34 cellular contexts compared by ENCODE assay signal in the genomic region with DNA sequence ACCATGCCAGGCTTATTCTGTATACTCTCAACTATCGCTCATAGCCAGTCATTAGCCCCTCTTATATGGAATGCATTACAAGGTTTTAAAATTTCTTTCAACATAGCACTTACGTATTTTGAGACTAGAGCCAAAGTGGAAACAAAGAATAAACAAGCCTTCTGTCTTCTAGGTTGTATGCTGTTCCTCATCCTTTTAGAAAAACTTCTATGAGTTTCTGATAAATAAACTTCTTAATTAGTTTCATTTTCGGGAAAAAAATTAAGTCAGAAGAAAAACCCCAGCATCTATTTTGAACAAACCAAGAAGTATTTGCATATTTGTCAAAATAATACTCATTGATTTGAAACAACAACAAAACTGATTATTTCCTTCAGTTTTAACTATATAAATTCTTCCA.
"Had no signal": no experiment of that assay in that cellular context is flagged by ENCODE, and none has a peak within 500 bp of the region (broad histone marks: within the 10 kb centered on the region; RNA-seq: fewer than 3 reads in every experiment).

No MANE protein-coding gene starts in this region.

- H3K79me2 ChIP-seq: parathyroid adenoma had no signal

- H3K27ac ChIP-seq: brain microvascular endothelial cell, coronary artery, dorsolateral prefrontal cortex, gastrocnemius medialis, left lung, lower lobe of right lung, neural progenitor cell, parathyroid adenoma, right atrium auricular region, suprapubic skin, tibial artery, upper lobe of right lung, WERI-Rb-1 had no signal

- H3K4me1 ChIP-seq: gastrocnemius medialis, left lung, lower lobe of right lung, neural progenitor cell, parathyroid adenoma, right atrium auricular region, suprapubic skin, tibial artery, upper lobe of right lung had no signal

- H3K36me3 ChIP-seq: brain microvascular endothelial cell, gastrocnemius medialis, left lung, lower lobe of right lung, neural progenitor cell, right atrium auricular region, suprapubic skin, tibial artery, upper lobe of right lung, WERI-Rb-1 had no signal

- H3K4me2 ChIP-seq: neural progenitor cell, smooth muscle cell had no signal

- H3K4me3 ChIP-seq: coronary artery, dorsolateral prefrontal cortex, gastrocnemius medialis, left lung, lower lobe of right lung, neural progenitor cell, right atrium auricular region, smooth muscle cell, suprapubic skin, tibial artery, upper lobe of right lung had no signal

- H3K9ac ChIP-seq: neural progenitor cell, parathyroid adenoma had no signal

- DNase-seq: activated CD4-positive, alpha-beta memory T cell treated with anti-CD3 and anti-CD28 coated beads for 36 hours; activated CD4-positive, alpha-beta T cell treated with anti-CD3 and anti-CD28 coated beads, Interleukin-2, amount 10 ng/mL, durations not matched to agents 24 days and 14 days; activated CD8-positive, alpha-beta memory T cell treated with anti-CD3 and anti-CD28 coated beads, Interleukin-2, amount 50 U/mL, for 4 hours; activated gamma-delta T cell; activated naive CD4-positive, alpha-beta T cell treated with anti-CD3 and anti-CD28 coated beads, Interleukin-2, amount 10 ng/mL, durations not matched to agents 7 days and 5 days; activated naive CD8-positive, alpha-beta T cell treated with anti-CD3 and anti-CD28 coated beads, Interleukin-2, amount 10 ng/mL, durations not matched to agents 7 days and 5 days; activated T-cell treated with anti-CD3 and anti-CD28 coated beads, Interleukin-2, amount 50 U/mL, for 1 hour; brain microvascular endothelial cell; dorsolateral prefrontal cortex; effector memory CD4-positive, alpha-beta T cell; gastrocnemius medialis; glutamatergic neuron; left lung; lower lobe of right lung; mesenchymal stem cell; natural killer cell; occipital lobe; stimulated activated CD4-positive, alpha-beta T cell treated with anti-CD3 and anti-CD28 coated beads, Interleukin-1b, Interleukin-23, amount 100 ng/mL, for 48 hours; stimulated activated CD4-positive, alpha-beta T cell treated with anti-CD3 and anti-CD28 coated beads, Interleukin-4, amount 100 ng/mL, for 4 hours; stimulated activated CD8-positive, alpha-beta memory T cell treated with anti-CD3 and anti-CD28 coated beads, Interleukin-4, amount 100 ng/mL, for 48 hours; stimulated activated naive CD4-positive, alpha-beta T cell; tibial artery; upper lobe of right lung; WERI-Rb-1 had no signal

- H3K9me3 ChIP-seq: gastrocnemius medialis, left lung, lower lobe of right lung, right atrium auricular region, suprapubic skin, tibial artery, upper lobe of right lung had no signal

- ATAC-seq: activated CD4-positive, CD25-positive, alpha-beta regulatory T cell treated with anti-CD3 and anti-CD28 coated beads, Interleukin-2, amount 50 U/mL, for 24 hours; gastrocnemius medialis; left lung; lower lobe of right lung; natural killer cell; upper lobe of right lung had no signal

- H2AFZ ChIP-seq: neural progenitor cell, parathyroid adenoma had no signal

- FAIRE-seq: astrocyte, islet of Langerhans, TTC549 had no signal

- H3K27me3 ChIP-seq: brain microvascular endothelial cell, dorsolateral prefrontal cortex, gastrocnemius medialis, left lung, neural progenitor cell, right atrium auricular region, suprapubic skin, tibial artery, upper lobe of right lung had no signal
